1 cellular context compared by ENCODE assay signal in genomic region chr3:174498638-174499037, GRCh38.
TF ChIP-seq lines count a peak whose summit lies in the region.

No MANE protein-coding gene starts in this region.

TF ChIP-seq in IMR-90, 13 proteins besides CTCF, POLR2A, EP300 and RAD21 (continued from another document):
- TF ChIP-seq ELK1 (IDR thresholded peaks at IDR 0.05; ENCODE audit: borderline replicate concordance, low read depth, low read length) (no peak), MXI1 (IDR thresholded peaks at IDR 0.05; ENCODE audit: borderline replicate concordance, low read depth, low read length) (no peak), MAFK (IDR thresholded peaks at IDR 0.05; ENCODE audit: low read depth, low read length) (no peak), CHD1 (IDR thresholded peaks at IDR 0.05; ENCODE audit: low read depth, low read length) (no peak), NFE2L2 (IDR thresholded peaks at IDR 0.05; ENCODE audit: low read depth, low read length) (no peak), RFX5 (IDR thresholded peaks at IDR 0.05; ENCODE audit: low read depth, low read length) (no peak), SMC3 (IDR thresholded peaks at IDR 0.05; ENCODE audit: low read depth, low read length) (no peak), BHLHE40 (IDR thresholded peaks at IDR 0.05; ENCODE audit: low read depth, low read length) (no peak), CEBPB (IDR thresholded peaks at IDR 0.05; ENCODE audit: low read depth, low read length) (no peak), USF2 (IDR thresholded peaks at IDR 0.05; ENCODE audit: low read depth, low read length) (no peak), MAZ (IDR thresholded peaks at IDR 0.05; ENCODE audit: borderline replicate concordance, low read depth, low read length) (no peak), FOS (IDR thresholded peaks at IDR 0.05; ENCODE audit: low read depth, low read length) (no peak)
